14 cellular contexts compared by ENCODE assay signal in genomic region chr2:48347712-48348111, GRCh38. TPM values are rescaled to one million over a fixed set of nuclear protein-coding genes. Genes with fewer than 3 reads are reported as not detected.
DNase-seq lines count a peak whose midpoint lies in the region; ATAC-seq and TF ChIP-seq lines count a peak whose summit lies in the region.
"Had no signal": no experiment of that assay in that cellular context is flagged by ENCODE, and none has a peak within 500 bp of the region (broad histone marks: within the 10 kb centered on the region; RNA-seq: fewer than 3 reads in every experiment).

No MANE protein-coding gene starts in this region.

- peaks cover 6% of the 10 kb centered on the region for H3K79me1 ChIP-seq in mesendoderm (ENCODE audit: low read length)

- no peak overlapping the region for H3K56ac ChIP-seq in mesendoderm (ENCODE audit: low read length)

- POLR2A ChIA-PET in WTC11 (lab: Charles Lee): no interaction called here

- H3K4me1 ChIP-seq in mesendoderm (ENCODE audit: control insufficient read depth, low read depth, low read length): no peaks in the 10 kb centered on the region

- no peak overlapping the region for H2BK15ac ChIP-seq in mesendoderm (replicated peaks; ENCODE audit: low read depth)

- no peaks in the 10 kb centered on the region for H3K27me3 Mint-ChIP-seq in activated CD8-positive, alpha-beta memory T cell treated with anti-CD3 and anti-CD28 coated beads, Interleukin-2, amount 10 ng/mL, durations not matched to agents 7 days and 5 days
- no peaks in the 10 kb centered on the region for H3K27me3 Mint-ChIP-seq in WTC11 (ENCODE audit: low read depth)
- H3K27me3 Mint-ChIP-seq: progenitor cell of endocrine pancreas had no signal

- no peak overlapping the region for H4K8ac ChIP-seq in mesendoderm (ENCODE audit: low read depth, low read length)

- no peak overlapping the region for H3K9ac ChIP-seq in mesendoderm (ENCODE audit: low read length)

- no peak for DNase-seq in activated CD8-positive, alpha-beta memory T cell treated with anti-CD3 and anti-CD28 coated beads, Interleukin-2, amount 10 ng/mL, durations not matched to agents 7 days and 5 days
- no peak for DNase-seq in activated CD8-positive, alpha-beta memory T cell treated with anti-CD3 and anti-CD28 coated beads, Interleukin-2, amount 50 U/mL, for 4 hours
- DNase-seq in M059J (ENCODE audit: low read depth) (peak; percentile 56), WTC11 (ENCODE audit: low spot score) (no peak), mesendoderm (peak; percentile 37), NCI-H1092 (lab: John Stamatoyannopoulos, UW) (no peak), nucleus accumbens (lab: John Stamatoyannopoulos, UW) (no peak)
- DNase-seq: activated CD8-positive, alpha-beta memory T cell treated with anti-CD3 and anti-CD28 coated beads, Interleukin-2, amount 50 U/mL, for 48 hours; brain microvascular endothelial cell; C1 segment of cervical spinal cord; PC-3; stomach had no signal

- H3K18ac ChIP-seq in mesendoderm (ENCODE audit: low read length): no peak overlapping the region

- no peaks in the 10 kb centered on the region for H3K36me3 ChIP-seq in mesendoderm (ENCODE audit: control insufficient read depth, insufficient read depth, low read length)
- H3K36me3 ChIP-seq: brain microvascular endothelial cell had no signal

- no peak overlapping the region for H3K4me2 ChIP-seq in mesendoderm (ENCODE audit: low read length)

- no peak overlapping the region for H3K4me3 ChIP-seq in mesendoderm (ENCODE audit: low read length)
- H3K4me3 ChIP-seq: stomach had no signal

- no peaks in the 10 kb centered on the region for H3K27me3 ChIP-seq in mesendoderm (ENCODE audit: insufficient read depth, low read length, poor library complexity)
- H3K27me3 ChIP-seq: brain microvascular endothelial cell, stomach had no signal

- no peak overlapping the region for H3K4me3 Mint-ChIP-seq in activated CD8-positive, alpha-beta memory T cell treated with anti-CD3 and anti-CD28 coated beads, Interleukin-2, amount 10 ng/mL, durations not matched to agents 7 days and 5 days
- no peak overlapping the region for H3K4me3 Mint-ChIP-seq in WTC11

- no peak for TF ChIP-seq CTCF in WTC11 (IDR thresholded peaks at IDR 0.05)

- peak overlapping the region; percentile 54 for H3K27ac Mint-ChIP-seq in activated CD8-positive, alpha-beta memory T cell treated with anti-CD3 and anti-CD28 coated beads, Interleukin-2, amount 10 ng/mL, durations not matched to agents 7 days and 5 days
- no peak overlapping the region for H3K27ac Mint-ChIP-seq in WTC11
- H3K27ac Mint-ChIP-seq: progenitor cell of endocrine pancreas had no signal

- H3K23ac ChIP-seq in mesendoderm (ENCODE audit: low read length): no peak overlapping the region

- no peak overlapping the region for H4K5ac ChIP-seq in mesendoderm (ENCODE audit: low read length)

- peaks cover 51% of the 10 kb centered on the region for H3K36me3 Mint-ChIP-seq in activated CD8-positive, alpha-beta memory T cell treated with anti-CD3 and anti-CD28 coated beads, Interleukin-2, amount 10 ng/mL, durations not matched to agents 7 days and 5 days
- peaks cover 64% of the 10 kb centered on the region for H3K36me3 Mint-ChIP-seq in WTC11

- peaks cover 41% of the 10 kb centered on the region for H3K4me1 Mint-ChIP-seq in activated CD8-positive, alpha-beta memory T cell treated with anti-CD3 and anti-CD28 coated beads, Interleukin-2, amount 10 ng/mL, durations not matched to agents 7 days and 5 days
- H3K4me1 Mint-ChIP-seq in WTC11: peaks cover 25% of the 10 kb centered on the region

- no peak overlapping the region for H2AK5ac ChIP-seq in mesendoderm (ENCODE audit: low read length)

- ATAC-seq in activated CD8-positive, alpha-beta memory T cell treated with anti-CD3 and anti-CD28 coated beads, Interleukin-2, amount 10 ng/mL, durations not matched to agents 7 days and 5 days: no peak
- ATAC-seq in WTC11 (no peak), HG03342 (IDR thresholded peaks at IDR 0.05; ENCODE audit: unreplicated experiment) (no peak)
- ATAC-seq: PC-3 had no signal

- no peak overlapping the region for H2BK120ac ChIP-seq in mesendoderm (ENCODE audit: low read depth, low read length)

- H3K4ac ChIP-seq in mesendoderm (ENCODE audit: low read depth, low read length): no peak overlapping the region

- peaks cover 11% of the 10 kb centered on the region for H3K79me2 ChIP-seq in mesendoderm (ENCODE audit: control insufficient read depth, insufficient read depth, low read length)

- CTCF ChIA-PET in activated CD8-positive, alpha-beta memory T cell treated with anti-CD3 and anti-CD28 coated beads, Interleukin-2, amount 10 ng/mL, durations not matched to agents 7 days and 5 days (lab: Charles Lee): no interaction called here
- CTCF ChIA-PET in WTC11 (lab: Charles Lee): no interaction called here

- H3K9me3 Mint-ChIP-seq in activated CD8-positive, alpha-beta memory T cell treated with anti-CD3 and anti-CD28 coated beads, Interleukin-2, amount 10 ng/mL, durations not matched to agents 7 days and 5 days (ENCODE audit: low read depth): peaks cover 15% of the 10 kb centered on the region
- H3K9me3 Mint-ChIP-seq in WTC11: peaks cover 41% of the 10 kb centered on the region

- no peak overlapping the region for H3K27ac ChIP-seq in mesendoderm (ENCODE audit: low read depth, low read length)
- H3K27ac ChIP-seq: brain microvascular endothelial cell had no signal

- no peak overlapping the region for H2BK5ac ChIP-seq in mesendoderm (ENCODE audit: low read length)

TF ChIP-seq in WTC11, 78 proteins besides CTCF, POLR2A, EP300 and RAD21:
- TF ChIP-seq ZNF317 (CRISPR knock-in tag; IDR thresholded peaks at IDR 0.05; ENCODE audit: borderline replicate concordance, low read depth) (peak; percentile 93), PRDM15 (CRISPR knock-in tag; IDR thresholded peaks at IDR 0.05) (no peak), OVOL2 (CRISPR knock-in tag; IDR thresholded peaks at IDR 0.05; ENCODE audit: borderline replicate concordance) (no peak), NR2C2 (CRISPR knock-in tag; IDR thresholded peaks at IDR 0.05) (no peak), CBFB (CRISPR knock-in tag; IDR thresholded peaks at IDR 0.05; ENCODE audit: low read depth) (no peak)

RNA-seq across cellular contexts. Expression of gene FOXN2, which starts 33.2 kb away (rescaled TPM):
- 10 to 100 TPM; 49.1 to 66.6 TPM for total RNA-seq in activated CD8-positive, alpha-beta memory T cell treated with anti-CD3 and anti-CD28 coated beads, Interleukin-2, amount 10 ng/mL, durations not matched to agents 7 days and 5 days
- total RNA-seq in M059J (2014; rRNA removed; shearing (Covaris generic)): 14.0 and 25.8 TPM in 2 replicates
- total RNA-seq in WTC11 (2021): 16.9 to 22.8 TPM (median 20.3 TPM) in 3 replicates
- 8.6 TPM for polyA plus RNA-seq in mesendoderm (2013, experiment 1 of 2)
- 8.7 TPM for polyA plus RNA-seq in mesendoderm (2013, experiment 2 of 2)

Comparison
In these comparisons a context has a peak if more than half of its experiments do, and no peak if none do; other contexts are left out.
1. DNase-seq: peak in M059J (single experiment) and mesendoderm (single experiment); none in activated CD8-positive, alpha-beta memory T cell treated with anti-CD3 and anti-CD28 coated beads, Interleukin-2, amount 10 ng/mL, durations not matched to agents 7 days and 5 days (single experiment), activated CD8-positive, alpha-beta memory T cell treated with anti-CD3 and anti-CD28 coated beads, Interleukin-2, amount 50 U/mL, for 4 hours (single experiment), WTC11 (single experiment), NCI-H1092 (single experiment) and nucleus accumbens (0 of 56).